8 cellular contexts compared by ENCODE assay signal in genomic region chr10:91369978-91370589, GRCh38. TPM values are rescaled to one million over a fixed set of nuclear protein-coding genes. Genes with fewer than 3 reads are reported as not detected.
DNase-seq lines count a peak whose midpoint lies in the region; ATAC-seq, FAIRE-seq and TF ChIP-seq lines count a peak whose summit lies in the region.
"Not testable (repeated sequence)": the region's sequence is repeated elsewhere in the genome, so short reads cannot be mapped to it uniquely, and the experiment has no call there.

No MANE protein-coding gene starts in this region.

- not testable (repeated sequence) for FAIRE-seq in D721Med (lab: Jason Lieb, UNC)

- ATAC-seq in lower lobe of right lung, upper lobe of right lung: not testable (repeated sequence)

- peak; percentile 32 for TF ChIP-seq CTCF in D721Med (IDR thresholded peaks at IDR 0.05; ENCODE audit: insufficient read depth, missing control alignments)
- TF ChIP-seq CTCF in fibroblast of villous mesenchyme (IDR thresholded peaks at IDR 0.05; ENCODE audit: insufficient read depth, low read depth, low read length) = peak; percentile 59
- peak; percentile 46 for TF ChIP-seq CTCF in lower lobe of right lung (IDR thresholded peaks at IDR 0.05)
- peak; percentile 53 for TF ChIP-seq CTCF in upper lobe of right lung (IDR thresholded peaks at IDR 0.05)

- not testable (repeated sequence) for H3K27ac ChIP-seq in lower lobe of right lung, upper lobe of right lung

- in situ Hi-C loops in SK-MEL-5 (cut with HindIII; ENCODE audit: low pct_unique_long_range_greater_than_20kb, low sequenced_read_pairs); T47D (cut with HindIII; ENCODE audit: low pct_unique_long_range_greater_than_20kb, low sequenced_read_pairs): not testable (repeated sequence)

- not testable (repeated sequence) for H3K36me3 ChIP-seq in lower lobe of right lung, upper lobe of right lung

- H3K27me3 ChIP-seq in lower lobe of right lung (ENCODE audit: low read depth); upper lobe of right lung: not testable (repeated sequence)

- not testable (repeated sequence) for H3K4me3 ChIP-seq in fibroblast of villous mesenchyme (ENCODE audit: low read depth, low read length); lower lobe of right lung; upper lobe of right lung

- H3K9me3 ChIP-seq in lower lobe of right lung (peaks cover 22% of the 10 kb centered on the region), upper lobe of right lung (peaks cover 13% of the 10 kb centered on the region)

- not testable (repeated sequence) for DNase-seq in D721Med (ENCODE audit: insufficient read length, low spot score); lower lobe of right lung; upper lobe of right lung
- DNase-seq in HCEC 1CT = peak; percentile 58
- DNase-seq in MV-4-11 (lab: John Stamatoyannopoulos, UW) = peak; percentile 2
- DNase-seq in SK-MEL-5 (ENCODE audit: low read depth, low spot score) = peak; percentile 47
- DNase-seq in T47D (ENCODE audit: low read depth in 1 of 2, low spot score in 1 of 2) = peak; percentile 54 to 65
- peak; percentile 42 for DNase-seq in fibroblast of villous mesenchyme (ENCODE audit: low read depth)

- H3K4me1 ChIP-seq in lower lobe of right lung, upper lobe of right lung: not testable (repeated sequence)

- intact Hi-C loops in lower lobe of right lung (cut with DNase I); upper lobe of right lung (cut with DNase I): not testable (repeated sequence)

RNA-seq across cellular contexts. Expression of gene HECTD2, which starts 40.1 kb away (rescaled TPM):
- 3.8 and 4.5 TPM in 2 replicates for total RNA-seq in SK-MEL-5 (2014; rRNA removed; shearing (Covaris generic))
- 4.0 and 4.7 TPM in 2 replicates for polyA plus RNA-seq in SK-MEL-5 (2015; cell fraction: cytosol; rRNA removed)
- 21.7 and 32.8 TPM in 2 replicates for polyA plus RNA-seq in SK-MEL-5 (2015; cell fraction: nucleus; rRNA removed)
- total RNA-seq in fibroblast of villous mesenchyme = 15.1 and 16.4 TPM in 2 replicates
- total RNA-seq in lower lobe of right lung = 8.4 TPM
- 14.8 TPM for total RNA-seq in upper lobe of right lung
